In the genomic region with DNA sequence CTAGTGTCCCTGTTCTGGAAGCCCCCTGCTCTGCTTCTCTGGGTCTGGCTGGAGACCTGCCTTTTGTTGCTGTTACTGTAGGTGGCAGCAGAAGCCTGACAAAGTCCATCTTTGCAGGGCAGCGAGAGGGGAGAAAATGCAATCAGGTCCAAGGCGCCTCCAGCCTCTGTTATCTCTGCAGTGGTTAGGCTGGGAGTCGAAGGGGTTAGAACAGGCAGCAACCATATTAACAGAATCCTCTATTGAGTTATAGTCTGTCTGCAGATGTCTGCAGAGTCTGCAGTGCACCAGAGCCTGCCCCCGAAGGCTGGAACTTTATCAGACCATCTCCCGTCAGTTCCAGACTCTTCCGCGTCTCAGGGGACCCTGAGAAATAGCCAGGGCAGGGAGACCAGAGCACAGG, we compare ENCODE assay signal across 10 cellular contexts.
DNase-seq lines count a peak whose midpoint lies in the region; ATAC-seq and TF ChIP-seq lines count a peak whose summit lies in the region.
"Had no signal": no experiment of that assay in that cellular context is flagged by ENCODE, and none has a peak within 500 bp of the region (broad histone marks: within the 10 kb centered on the region; RNA-seq: fewer than 3 reads in every experiment).

No MANE protein-coding gene starts in this region.

- no peaks in the 10 kb centered on the region for H3K9me3 Mint-ChIP-seq in activated CD4-positive, alpha-beta T cell treated with anti-CD3 and anti-CD28 coated beads, Interleukin-2, amount 10 ng/mL, durations not matched to agents 7 days and 5 days

- CTCF ChIA-PET in activated CD4-positive, alpha-beta T cell treated with anti-CD3 and anti-CD28 coated beads, Interleukin-2, amount 10 ng/mL, durations not matched to agents 7 days and 5 days (lab: Charles Lee): no interaction called here

- DNase-seq in DMS114 treated with DMSO at 0.1 percent for 48 hours (lab: John Stamatoyannopoulos, UW; ENCODE audit: unreplicated experiment) (peak; percentile 50), HT-29 (ENCODE audit: low spot score) (peak; percentile 30), SW480 (ENCODE audit: low spot score) (peak; percentile 25), left lung (no peak)
- DNase-seq in effector memory CD4-positive, alpha-beta T cell: no peak
- DNase-seq in activated CD4-positive, alpha-beta T cell treated with anti-CD3 and anti-CD28 coated beads, Interleukin-2, amount 10 ng/mL, durations not matched to agents 7 days and 5 days: no peak
- DNase-seq: activated CD8-positive, alpha-beta memory T cell treated with anti-CD3 and anti-CD28 coated beads, Interleukin-2, amount 50 U/mL, for 4 hours; stimulated activated CD4-positive, alpha-beta T cell treated with anti-CD3 and anti-CD28 coated beads, Interleukin-4, amount 100 ng/mL, for 4 hours had no signal

- no peaks in the 10 kb centered on the region for H3K4me1 Mint-ChIP-seq in activated CD4-positive, alpha-beta T cell treated with anti-CD3 and anti-CD28 coated beads, Interleukin-2, amount 10 ng/mL, durations not matched to agents 7 days and 5 days

- H3K4me3 Mint-ChIP-seq in activated CD4-positive, alpha-beta T cell treated with anti-CD3 and anti-CD28 coated beads, Interleukin-2, amount 10 ng/mL, durations not matched to agents 7 days and 5 days: no peak overlapping the region

- peak in 1 of 2 donors; percentile 11 for TF ChIP-seq CTCF in left lung (IDR thresholded peaks at IDR 0.05)

- intact Hi-C loops in left lung (cut with DNase I): no loop called here

- POLR2A ChIA-PET in activated CD4-positive, alpha-beta T cell treated with anti-CD3 and anti-CD28 coated beads, Interleukin-2, amount 10 ng/mL, durations not matched to agents 7 days and 5 days (lab: Charles Lee): no interaction called here

- H3K36me3 ChIP-seq in left lung: no peaks in the 10 kb centered on the region
- no peaks in the 10 kb centered on the region for H3K36me3 ChIP-seq in effector memory CD4-positive, alpha-beta T cell (ENCODE audit: control insufficient read depth, insufficient read depth, low read length)

- ATAC-seq in left lung: peak; percentile 40
- no peak for ATAC-seq in HG03097 (IDR thresholded peaks at IDR 0.05; ENCODE audit: low FRiP score, unreplicated experiment)
- ATAC-seq in GM18861 (IDR thresholded peaks at IDR 0.05; ENCODE audit: unreplicated experiment): no peak

- H3K4me3 ChIP-seq in left lung: no peak overlapping the region
- H3K4me3 ChIP-seq in effector memory CD4-positive, alpha-beta T cell (ENCODE audit: insufficient read depth, low read depth, low read length, poor library complexity, severe bottlenecking): no peak overlapping the region

- no peaks in the 10 kb centered on the region for H3K36me3 Mint-ChIP-seq in activated CD4-positive, alpha-beta T cell treated with anti-CD3 and anti-CD28 coated beads, Interleukin-2, amount 10 ng/mL, durations not matched to agents 7 days and 5 days (ENCODE audit: low read depth)

- peaks cover 0 to 13% of the 10 kb centered on the region in 2 donors for H3K27me3 ChIP-seq in left lung
- H3K27me3 ChIP-seq in effector memory CD4-positive, alpha-beta T cell (replicated peaks; ENCODE audit: control insufficient read depth, insufficient read depth, low read length, poor library complexity, severe bottlenecking): no peaks in the 10 kb centered on the region

- no peak overlapping the region for H3K27ac ChIP-seq in left lung
- H3K27ac ChIP-seq in effector memory CD4-positive, alpha-beta T cell (ENCODE audit: insufficient read depth, low read length, poor library complexity, severe bottlenecking): no peak overlapping the region

- no peaks in the 10 kb centered on the region for H3K27me3 Mint-ChIP-seq in activated CD4-positive, alpha-beta T cell treated with anti-CD3 and anti-CD28 coated beads, Interleukin-2, amount 10 ng/mL, durations not matched to agents 7 days and 5 days

- no peaks in the 10 kb centered on the region for H3K9me3 ChIP-seq in left lung
- no peaks in the 10 kb centered on the region for H3K9me3 ChIP-seq in effector memory CD4-positive, alpha-beta T cell (ENCODE audit: control insufficient read depth, low read length)

- no peaks in the 10 kb centered on the region for H3K4me1 ChIP-seq in left lung
- no peaks in the 10 kb centered on the region for H3K4me1 ChIP-seq in effector memory CD4-positive, alpha-beta T cell (ENCODE audit: control insufficient read depth, insufficient read depth, low read length, poor library complexity, severe bottlenecking)

- H3K27ac Mint-ChIP-seq in activated CD4-positive, alpha-beta T cell treated with anti-CD3 and anti-CD28 coated beads, Interleukin-2, amount 10 ng/mL, durations not matched to agents 7 days and 5 days: no peak overlapping the region

Comparison
In these comparisons a context has a peak if more than half of its experiments do, and no peak if none do; other contexts are left out.
1. DNase-seq: peak in DMS114 treated with DMSO at 0.1 percent for 48 hours (single experiment), HT-29 (single experiment) and SW480 (single experiment); none in left lung (0 of 2), effector memory CD4-positive, alpha-beta T cell (0 of 3) and activated CD4-positive, alpha-beta T cell treated with anti-CD3 and anti-CD28 coated beads, Interleukin-2, amount 10 ng/mL, durations not matched to agents 7 days and 5 days (single experiment).